19 cellular contexts compared by ENCODE assay signal in genomic region chr5:14460844-14461398, GRCh38.
A peak's percentile ranks its signal among the peaks of the same experiment; 100 is the strongest.
DNase-seq lines count a peak whose midpoint lies in the region; ATAC-seq and TF ChIP-seq lines count a peak whose summit lies in the region.
"Had no signal": no experiment of that assay in that cellular context is flagged by ENCODE, and none has a peak within 500 bp of the region (broad histone marks: within the 10 kb centered on the region; RNA-seq: fewer than 3 reads in every experiment).

No MANE protein-coding gene starts in this region.

- TF ChIP-seq CTCF in WTC11 (IDR thresholded peaks at IDR 0.05): no peak
- TF ChIP-seq CTCF in fibroblast of the aortic adventitia (IDR thresholded peaks at IDR 0.05; ENCODE audit: insufficient read depth, low read length): no peak
- TF ChIP-seq CTCF in progenitor cell of endocrine pancreas (IDR thresholded peaks at IDR 0.05; ENCODE audit: unreplicated experiment): no peak

- peak overlapping the region; percentile 2 for H4K91ac ChIP-seq in mesenchymal stem cell (ENCODE audit: low read length)

- H3K23ac ChIP-seq in mesenchymal stem cell (ENCODE audit: low read length in 2 of 2): no peak overlapping the region

- POLR2A ChIA-PET in WTC11 (lab: Charles Lee): no interaction called here

- no peak overlapping the region for H4K8ac ChIP-seq in mesenchymal stem cell (ENCODE audit: low read length)

- peaks cover 23% of the 10 kb centered on the region for H3K79me1 ChIP-seq in mesenchymal stem cell (replicated peaks; ENCODE audit: low read length, poor library complexity, severe bottlenecking)

- no peak overlapping the region for H3K4ac ChIP-seq in mesenchymal stem cell (ENCODE audit: low read depth in 1 of 2, low read length in 2 of 2)

- DNase-seq in WTC11 (ENCODE audit: low spot score): no peak
- peak; percentile 53 for DNase-seq in fibroblast of the aortic adventitia (ENCODE audit: low read depth)
- no peak for DNase-seq in mesenchymal stem cell
- DNase-seq in progenitor cell of endocrine pancreas (ENCODE audit: low spot score, unreplicated experiment): no peak
- no peak for DNase-seq in globus pallidus (ENCODE audit: low spot score)
- DNase-seq in hypothalamus (lab: John Stamatoyannopoulos, UW): no peak
- DNase-seq: Caco-2; CD4-positive, CD25-positive, alpha-beta regulatory T cell; CD8-positive, alpha-beta T cell; DMS153; DND-41; GM23248; H7; HFFc6 had no signal

- H3K27ac ChIP-seq in mesenchymal stem cell (ENCODE audit: low read length, poor library complexity, severe bottlenecking): no peak overlapping the region
- H3K27ac ChIP-seq: BLaER1, C4-2B had no signal

- H2BK120ac ChIP-seq in mesenchymal stem cell (ENCODE audit: low read depth, low read length): no peak overlapping the region

- H3K9me3 Mint-ChIP-seq in WTC11 (peaks cover 5% of the 10 kb centered on the region), progenitor cell of endocrine pancreas (ENCODE audit: low read depth) (peaks cover 3% of the 10 kb centered on the region)
- H3K9me3 Mint-ChIP-seq: CD4-positive, CD25-positive, alpha-beta regulatory T cell; CD8-positive, alpha-beta T cell; HFFc6 had no signal

- 98% methylated on average over 41 of the region's 46 CpGs for WGBS in mesenchymal stem cell

- no peak overlapping the region for H2BK5ac ChIP-seq in mesenchymal stem cell (ENCODE audit: low read depth, low read length, poor library complexity, severe bottlenecking)

- H3K36me3 Mint-ChIP-seq in WTC11 (peaks cover 39% of the 10 kb centered on the region), progenitor cell of endocrine pancreas (ENCODE audit: insufficient read depth) (peaks cover 18% of the 10 kb centered on the region)
- H3K36me3 Mint-ChIP-seq: CD8-positive, alpha-beta T cell had no signal

- H2AFZ ChIP-seq in mesenchymal stem cell (ENCODE audit: low read depth, low read length): no peak overlapping the region
- H2AFZ ChIP-seq: GM23248 had no signal

- no peaks in the 10 kb centered on the region for H3K27me3 ChIP-seq in mesenchymal stem cell (ENCODE audit: control insufficient read depth in 1 of 2, insufficient read depth in 1 of 2, low read length in 2 of 2)
- H3K27me3 ChIP-seq: BLaER1 had no signal

- no peak overlapping the region for H2BK12ac ChIP-seq in mesenchymal stem cell (ENCODE audit: low read length in 2 of 2)

- H3K4me3 ChIP-seq in fibroblast of the aortic adventitia (ENCODE audit: low read depth, low read length) (no peak overlapping the region), mesenchymal stem cell (ENCODE audit: insufficient read depth in 1 of 2, low read depth in 1 of 2, low read length in 2 of 2) (no peak overlapping the region)
- H3K4me3 ChIP-seq: BLaER1, GM23248 had no signal

- H3K27me3 Mint-ChIP-seq in WTC11 (ENCODE audit: low read depth) (no peaks in the 10 kb centered on the region), progenitor cell of endocrine pancreas (no peaks in the 10 kb centered on the region)
- H3K27me3 Mint-ChIP-seq: B cell; CD4-positive, CD25-positive, alpha-beta regulatory T cell had no signal

- no peak overlapping the region for H3K9ac ChIP-seq in mesenchymal stem cell (ENCODE audit: low read length)
- H3K9ac ChIP-seq: BLaER1, GM23248 had no signal

- H3K4me1 Mint-ChIP-seq in WTC11 (peaks cover 14% of the 10 kb centered on the region), progenitor cell of endocrine pancreas (ENCODE audit: low read depth) (peaks cover 40% of the 10 kb centered on the region)
- H3K4me1 Mint-ChIP-seq: B cell had no signal

- H3K27ac Mint-ChIP-seq in WTC11: peak overlapping the region; percentile 41; the same call in 1 of the 2 replicates
- peak overlapping the region; percentile 26 for H3K27ac Mint-ChIP-seq in progenitor cell of endocrine pancreas
- H3K27ac Mint-ChIP-seq: B cell; CD4-positive, CD25-positive, alpha-beta regulatory T cell; CD8-positive, alpha-beta T cell had no signal

- H3K14ac ChIP-seq in mesenchymal stem cell (ENCODE audit: low read length in 2 of 2): no peak overlapping the region

- peaks cover 57 to 94% of the 10 kb centered on the region in 2 experiments for H3K36me3 ChIP-seq in mesenchymal stem cell (ENCODE audit: control insufficient read depth in 1 of 2, insufficient read depth in 2 of 2, low read depth in 1 of 2, low read length in 2 of 2)

- H3K4me2 ChIP-seq in mesenchymal stem cell (ENCODE audit: low read length, poor library complexity, severe bottlenecking): no peak overlapping the region
- H3K4me2 ChIP-seq: BLaER1 had no signal

- H3K4me3 Mint-ChIP-seq in WTC11 (no peak overlapping the region), progenitor cell of endocrine pancreas (ENCODE audit: low read depth) (no peak overlapping the region)
- H3K4me3 Mint-ChIP-seq: B cell; CD4-positive, CD25-positive, alpha-beta regulatory T cell; CD8-positive, alpha-beta T cell; HFFc6 had no signal

- no peak overlapping the region for H2BK15ac ChIP-seq in mesenchymal stem cell (ENCODE audit: low read depth, poor library complexity, severe bottlenecking)

- H3K9me3 ChIP-seq in mesenchymal stem cell (ENCODE audit: control insufficient read depth, low read length): no peaks in the 10 kb centered on the region
- H3K9me3 ChIP-seq: BLaER1, Caco-2 had no signal

- H3K4me1 ChIP-seq in mesenchymal stem cell (ENCODE audit: control insufficient read depth, insufficient read depth, low read depth, low read length): peaks cover 15% of the 10 kb centered on the region
- H3K4me1 ChIP-seq: BLaER1 had no signal

- H2AK5ac ChIP-seq in mesenchymal stem cell (ENCODE audit: low read length, severe bottlenecking): no peak overlapping the region

- ATAC-seq in WTC11: no peak
- no peak for ATAC-seq in GM19023 (IDR thresholded peaks at IDR 0.05; ENCODE audit: unreplicated experiment)
- ATAC-seq in HG03442 (IDR thresholded peaks at IDR 0.05; ENCODE audit: unreplicated experiment): no peak
- ATAC-seq: CD8-positive, alpha-beta T cell had no signal

- no peak overlapping the region for H3K18ac ChIP-seq in mesenchymal stem cell (ENCODE audit: low read depth in 1 of 2, low read length in 2 of 2)

- CTCF ChIA-PET in WTC11 (lab: Charles Lee): no interaction called here

TF ChIP-seq in WTC11, 78 proteins besides CTCF, POLR2A, EP300 and RAD21:
- TF ChIP-seq USF1 (CRISPR knock-in tag; IDR thresholded peaks at IDR 0.05): no peak
- no peak for TF ChIP-seq RORB (CRISPR knock-in tag; IDR thresholded peaks at IDR 0.05)
- TF ChIP-seq CBFB (CRISPR knock-in tag; IDR thresholded peaks at IDR 0.05; ENCODE audit: low read depth): no peak
- TF ChIP-seq SOX15 (CRISPR knock-in tag; IDR thresholded peaks at IDR 0.05): no peak
- no peak for TF ChIP-seq E2F1 (CRISPR knock-in tag; IDR thresholded peaks at IDR 0.05)
- TF ChIP-seq FOXJ3 (CRISPR knock-in tag; IDR thresholded peaks at IDR 0.05; ENCODE audit: borderline replicate concordance): no peak
- no peak for TF ChIP-seq ZNF232 (CRISPR knock-in tag; IDR thresholded peaks at IDR 0.05)
- no peak for TF ChIP-seq ATF2 (CRISPR knock-in tag; IDR thresholded peaks at IDR 0.05; ENCODE audit: borderline replicate concordance, low read depth)
- TF ChIP-seq, protein P1, sequence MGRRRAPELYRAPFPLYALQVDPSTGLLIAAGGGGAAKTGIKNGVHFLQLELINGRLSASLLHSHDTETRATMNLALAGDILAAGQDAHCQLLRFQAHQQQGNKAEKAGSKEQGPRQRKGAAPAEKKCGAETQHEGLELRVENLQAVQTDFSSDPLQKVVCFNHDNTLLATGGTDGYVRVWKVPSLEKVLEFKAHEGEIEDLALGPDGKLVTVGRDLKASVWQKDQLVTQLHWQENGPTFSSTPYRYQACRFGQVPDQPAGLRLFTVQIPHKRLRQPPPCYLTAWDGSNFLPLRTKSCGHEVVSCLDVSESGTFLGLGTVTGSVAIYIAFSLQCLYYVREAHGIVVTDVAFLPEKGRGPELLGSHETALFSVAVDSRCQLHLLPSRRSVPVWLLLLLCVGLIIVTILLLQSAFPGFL (CRISPR knock-in tag; IDR thresholded peaks at IDR 0.05; ENCODE audit: borderline replicate concordance): no peak
- TF ChIP-seq, protein P2, sequence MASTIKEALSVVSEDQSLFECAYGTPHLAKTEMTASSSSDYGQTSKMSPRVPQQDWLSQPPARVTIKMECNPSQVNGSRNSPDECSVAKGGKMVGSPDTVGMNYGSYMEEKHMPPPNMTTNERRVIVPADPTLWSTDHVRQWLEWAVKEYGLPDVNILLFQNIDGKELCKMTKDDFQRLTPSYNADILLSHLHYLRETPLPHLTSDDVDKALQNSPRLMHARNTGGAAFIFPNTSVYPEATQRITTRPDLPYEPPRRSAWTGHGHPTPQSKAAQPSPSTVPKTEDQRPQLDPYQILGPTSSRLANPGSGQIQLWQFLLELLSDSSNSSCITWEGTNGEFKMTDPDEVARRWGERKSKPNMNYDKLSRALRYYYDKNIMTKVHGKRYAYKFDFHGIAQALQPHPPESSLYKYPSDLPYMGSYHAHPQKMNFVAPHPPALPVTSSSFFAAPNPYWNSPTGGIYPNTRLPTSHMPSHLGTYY (CRISPR knock-in tag; IDR thresholded peaks at IDR 0.05): no peak
- no peak for TF ChIP-seq TCF7 (CRISPR knock-in tag; IDR thresholded peaks at IDR 0.05; ENCODE audit: low read depth)
